ENCODE assay signal across 8 cellular contexts in genomic region chr1:3409737-3410434, GRCh38. TPM values are rescaled to one million over a fixed set of nuclear protein-coding genes. Genes with fewer than 3 reads are reported as not detected.
DNase-seq lines count a peak whose midpoint lies in the region; ATAC-seq and TF ChIP-seq lines count a peak whose summit lies in the region.

No MANE protein-coding gene starts in this region.

- H3K4me3 Mint-ChIP-seq in mesothelial cell of epicardium: no peak overlapping the region

- no peaks in the 10 kb centered on the region for H3K9me3 Mint-ChIP-seq in mesothelial cell of epicardium

- H3K4me1 Mint-ChIP-seq in mesothelial cell of epicardium: no peaks in the 10 kb centered on the region

- peaks cover 36% of the 10 kb centered on the region for H3K27me3 Mint-ChIP-seq in mesothelial cell of epicardium (ENCODE audit: low read depth)

- peak; percentile 84 for DNase-seq in Ammon's horn (ENCODE audit: low spot score)
- peak; percentile 20 for DNase-seq in NCI-H1105 treated with DMSO at 0.1 percent for 48 hours (lab: John Stamatoyannopoulos, UW)
- DNase-seq in dedifferentiated amniotic fluid mesenchymal stem cell (ENCODE audit: extremely low spot score): peak; percentile 43
- peak; percentile 34 to 69 for DNase-seq in lung microvascular endothelial cell (ENCODE audit: low read depth in 2 of 2)
- DNase-seq in mesothelial cell of epicardium (ENCODE audit: low spot score in 2 of 2, unreplicated experiment in 2 of 2): no peak
- no peak for DNase-seq in stimulated activated naive CD8-positive, alpha-beta T cell treated with anti-CD3 and anti-CD28 coated beads, Interleukin-15, Interleukin-2, amounts not matched to agents 100 U/mL and 50 U/mL, for 24 hours

- H3K27ac Mint-ChIP-seq in mesothelial cell of epicardium: no peak overlapping the region

- H3K36me3 Mint-ChIP-seq in mesothelial cell of epicardium: no peaks in the 10 kb centered on the region

- no peak for ATAC-seq in GM21619 (IDR thresholded peaks at IDR 0.05; ENCODE audit: unreplicated experiment)
- ATAC-seq in HG02852 (IDR thresholded peaks at IDR 0.05; ENCODE audit: unreplicated experiment): no peak
- no peak for ATAC-seq in stimulated activated naive CD8-positive, alpha-beta T cell treated with anti-CD3 and anti-CD28 coated beads, Interleukin-15, Interleukin-2, amounts not matched to agents 100 U/mL and 50 U/mL, for 24 hours

- TF ChIP-seq CTCF in mesothelial cell of epicardium (IDR thresholded peaks at IDR 0.05; ENCODE audit: unreplicated experiment): no peak

RNA-seq across cellular contexts. Expression of gene ARHGEF16, which starts 44.6 kb away (rescaled TPM):
- total RNA-seq in lung microvascular endothelial cell: 0.20 and 0.44 TPM in 2 replicates
- total RNA-seq in mesothelial cell of epicardium: 20.1 to 20.3 TPM (median 20.3 TPM) in 3 replicates

Comparison
In these comparisons a context has a peak if more than half of its experiments do, and no peak if none do; other contexts are left out.
1. DNase-seq: peak in Ammon's horn (single experiment), NCI-H1105 treated with DMSO at 0.1 percent for 48 hours (single experiment), dedifferentiated amniotic fluid mesenchymal stem cell (single experiment) and lung microvascular endothelial cell (2 of 2); none in mesothelial cell of epicardium (0 of 2) and stimulated activated naive CD8-positive, alpha-beta T cell treated with anti-CD3 and anti-CD28 coated beads, Interleukin-15, Interleukin-2, amounts not matched to agents 100 U/mL and 50 U/mL, for 24 hours (single experiment).
2. RNA of gene ARHGEF16, which starts 44.6 kb away (total RNA-seq): 20.1 to 20.3 TPM in mesothelial cell of epicardium; 0.20 to 0.44 TPM in lung microvascular endothelial cell; every median in the first group is over 10 times any median in the second.